In genomic region chr6:106325336-106326178, GRCh38 we compare ENCODE assay signal across 1 cellular context.
TF ChIP-seq lines count a peak whose summit lies in the region.

Gene ATG5 (minus strand): TSS chr6:106325760. CDS start chr6:106316208, 9,552 bp downstream.

TF ChIP-seq in K562, 482 proteins besides CTCF, POLR2A, EP300 and RAD21 (continued from another document and continues in another):
- TF ChIP-seq THRA (IDR thresholded peaks at IDR 0.05) (no peak), RREB1 (CRISPR knock-in tag; IDR thresholded peaks at IDR 0.05) (peak; percentile 61; the same call in 1 of the 2 replicates), WHSC1 (IDR thresholded peaks at IDR 0.05; ENCODE audit: low read length) (no peak), THAP7 (CRISPR knock-in tag; IDR thresholded peaks at IDR 0.05) (no peak), ZNF766 (CRISPR knock-in tag; conservative IDR thresholded peaks at IDR 0.05) (no peak), ZFP91 (CRISPR knock-in tag; IDR thresholded peaks at IDR 0.05) (peak; percentile 19; the same call in 1 of the 2 replicates), ZNF551 (CRISPR knock-in tag; IDR thresholded peaks at IDR 0.05) (no peak), ZNF512 (tag; IDR thresholded peaks at IDR 0.05) (no peak), NFYB (IDR thresholded peaks at IDR 0.05; ENCODE audit: extremely low read depth, insufficient read length) (no peak), FOXA1 (IDR thresholded peaks at IDR 0.05; ENCODE audit: borderline replicate concordance) (no peak), TBP (optimal IDR thresholded peaks at IDR 0.05; ENCODE audit: low read depth, low read length) (peak; percentile 85), NR1H2 (CRISPR knock-in tag; IDR thresholded peaks at IDR 0.05) (no peak), ZNF232 (CRISPR knock-in tag; IDR thresholded peaks at IDR 0.05) (no peak), ZNF280A (IDR thresholded peaks at IDR 0.05; ENCODE audit: low read depth, partially characterized antibody) (no peak), MCM2 (IDR thresholded peaks at IDR 0.05; ENCODE audit: low read depth) (no peak), CBFA2T3 (IDR thresholded peaks at IDR 0.05) (0 out of 2 replicates have a peak, but pooled peaks have one; percentile 16), VEZF1 (CRISPR knock-in tag; IDR thresholded peaks at IDR 0.05) (peak; percentile 71), RBM39 (optimal IDR thresholded peaks at IDR 0.05; ENCODE audit: low read depth, low read length) (no peak), ZNF717 (CRISPR knock-in tag; IDR thresholded peaks at IDR 0.05) (no peak), POU5F1 (IDR thresholded peaks at IDR 0.05; ENCODE audit: borderline replicate concordance, low read depth, low read length, partially characterized antibody) (no peak), KLF1 (tag; IDR thresholded peaks at IDR 0.05) (0 out of 2 replicates have a peak, but pooled peaks have one; percentile 11), ZNF133 (CRISPR knock-in tag; IDR thresholded peaks at IDR 0.05) (no peak), ARID4B (CRISPR knock-in tag; IDR thresholded peaks at IDR 0.05) (peak; percentile 73), ETV6 (IDR thresholded peaks at IDR 0.05; ENCODE audit: borderline replicate concordance in 1 of 2, low read depth in 2 of 2, low read length in 1 of 2) (peak in 1 of 2 experiments; percentile 17; a peak in 1 of 4 replicates), ETV6 (CRISPR knock-in tag; IDR thresholded peaks at IDR 0.05; ENCODE audit: borderline replicate concordance) (no peak), MCM3 (IDR thresholded peaks at IDR 0.05) (no peak), MIER1 (IDR thresholded peaks at IDR 0.05; ENCODE audit: low read depth) (no peak), XRCC3 (IDR thresholded peaks at IDR 0.05) (no peak), BHLHE40 (IDR thresholded peaks at IDR 0.05; ENCODE audit: low read length) (0 out of 2 replicates have a peak, but pooled peaks have one; percentile 8), CEBPG (CRISPR knock-in tag; IDR thresholded peaks at IDR 0.05) (no peak), CEBPG (tag; conservative IDR thresholded peaks at IDR 0.05 in 1 of 2, IDR thresholded peaks at IDR 0.05 in 1 of 2) (no peak), POLR2G (IDR thresholded peaks at IDR 0.05; ENCODE audit: low read depth, low read length) (peak; percentile 99), ARNT (IDR thresholded peaks at IDR 0.05) (no peak; a peak in 1 of 4 replicates), ZNF764 (CRISPR knock-in tag; IDR thresholded peaks at IDR 0.05; ENCODE audit: low read depth) (no peak), ZC3H8 (IDR thresholded peaks at IDR 0.05) (no peak), POLR3G (IDR thresholded peaks at IDR 0.05; ENCODE audit: extremely low read depth, insufficient read length, insufficient replicate concordance) (no peak), GABPA (tag; conservative IDR thresholded peaks at IDR 0.05; ENCODE audit: low read depth) (peak; percentile 95), ZBTB11 (CRISPR knock-in tag; IDR thresholded peaks at IDR 0.05) (peak; percentile 90 to 98 (median 97)), ZNF197 (CRISPR knock-in tag; IDR thresholded peaks at IDR 0.05; ENCODE audit: low read depth) (no peak)
